ENCODE assay signal across 2 cellular contexts in the genomic region with DNA sequence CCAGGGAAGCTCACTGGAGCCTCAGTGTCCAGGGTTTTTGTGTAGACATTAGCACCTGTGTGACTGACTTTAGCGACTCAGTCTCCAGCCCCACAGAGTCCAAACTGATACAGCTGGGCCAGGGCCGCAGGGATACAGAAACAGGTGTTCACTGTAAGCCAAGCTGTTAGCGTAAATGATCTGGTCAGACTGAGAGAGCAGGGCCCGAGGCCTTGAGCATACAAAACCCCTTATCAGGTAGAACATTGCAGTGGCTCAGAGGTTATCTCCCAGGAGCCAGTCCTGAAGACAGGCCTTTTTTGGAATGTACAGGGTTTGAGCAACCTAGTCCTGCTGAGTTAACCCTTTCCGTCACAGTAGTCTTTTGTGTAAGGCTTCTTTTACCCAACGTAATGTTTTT.
TF ChIP-seq lines count a peak whose summit lies in the region.

No MANE protein-coding gene starts in this region.

TF ChIP-seq in K562, 482 proteins besides CTCF, POLR2A, EP300 and RAD21 (continued from another document and continues in another):
- TF ChIP-seq NR2F6 (CRISPR knock-in tag; IDR thresholded peaks at IDR 0.05) = no peak
- TF ChIP-seq ETV1 (tag; conservative IDR thresholded peaks at IDR 0.05; ENCODE audit: low read depth) = no peak
- no peak for TF ChIP-seq ZNF212 (CRISPR knock-in tag; IDR thresholded peaks at IDR 0.05)
- TF ChIP-seq, protein P1, sequence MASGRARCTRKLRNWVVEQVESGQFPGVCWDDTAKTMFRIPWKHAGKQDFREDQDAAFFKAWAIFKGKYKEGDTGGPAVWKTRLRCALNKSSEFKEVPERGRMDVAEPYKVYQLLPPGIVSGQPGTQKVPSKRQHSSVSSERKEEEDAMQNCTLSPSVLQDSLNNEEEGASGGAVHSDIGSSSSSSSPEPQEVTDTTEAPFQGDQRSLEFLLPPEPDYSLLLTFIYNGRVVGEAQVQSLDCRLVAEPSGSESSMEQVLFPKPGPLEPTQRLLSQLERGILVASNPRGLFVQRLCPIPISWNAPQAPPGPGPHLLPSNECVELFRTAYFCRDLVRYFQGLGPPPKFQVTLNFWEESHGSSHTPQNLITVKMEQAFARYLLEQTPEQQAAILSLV (tag; IDR thresholded peaks at IDR 0.05) = no peak
- no peak for TF ChIP-seq ZNF717 (CRISPR knock-in tag; IDR thresholded peaks at IDR 0.05)
- peak; percentile 48 for TF ChIP-seq ZFX (CRISPR knock-in tag; IDR thresholded peaks at IDR 0.05)
- TF ChIP-seq GATA2 (CRISPR knock-in tag; IDR thresholded peaks at IDR 0.05) = peak; percentile 67; the same call in 1 of the 2 replicates
- TF ChIP-seq CBFB (CRISPR knock-in tag; IDR thresholded peaks at IDR 0.05) = no peak
- TF ChIP-seq ZNF174 (CRISPR knock-in tag; IDR thresholded peaks at IDR 0.05) = no peak
- peak; percentile 92 for TF ChIP-seq TRIM24 (IDR thresholded peaks at IDR 0.05)
- TF ChIP-seq NCOA1 (IDR thresholded peaks at IDR 0.05; ENCODE audit: low read depth) = no peak
- peak; percentile 48 for TF ChIP-seq SMARCB1 (IDR thresholded peaks at IDR 0.05; ENCODE audit: insufficient read length, low read depth)
- peak; percentile 69 for TF ChIP-seq PML (IDR thresholded peaks at IDR 0.05; ENCODE audit: low read length)
- no peak for TF ChIP-seq ETV5 (CRISPR knock-in tag; IDR thresholded peaks at IDR 0.05; ENCODE audit: low read depth)
- no peak for TF ChIP-seq BRD9 (IDR thresholded peaks at IDR 0.05; ENCODE audit: low read depth, partially characterized antibody)
- no peak for TF ChIP-seq RBM34 (IDR thresholded peaks at IDR 0.05; ENCODE audit: borderline replicate concordance, insufficient read depth, low read length)
- peak; percentile 92 for TF ChIP-seq ARID1B (IDR thresholded peaks at IDR 0.05)
- TF ChIP-seq, protein P2, sequence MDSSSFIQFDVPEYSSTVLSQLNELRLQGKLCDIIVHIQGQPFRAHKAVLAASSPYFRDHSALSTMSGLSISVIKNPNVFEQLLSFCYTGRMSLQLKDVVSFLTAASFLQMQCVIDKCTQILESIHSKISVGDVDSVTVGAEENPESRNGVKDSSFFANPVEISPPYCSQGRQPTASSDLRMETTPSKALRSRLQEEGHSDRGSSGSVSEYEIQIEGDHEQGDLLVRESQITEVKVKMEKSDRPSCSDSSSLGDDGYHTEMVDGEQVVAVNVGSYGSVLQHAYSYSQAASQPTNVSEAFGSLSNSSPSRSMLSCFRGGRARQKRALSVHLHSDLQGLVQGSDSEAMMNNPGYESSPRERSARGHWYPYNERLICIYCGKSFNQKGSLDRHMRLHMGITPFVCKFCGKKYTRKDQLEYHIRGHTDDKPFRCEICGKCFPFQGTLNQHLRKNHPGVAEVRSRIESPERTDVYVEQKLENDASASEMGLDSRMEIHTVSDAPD (CRISPR knock-in tag; IDR thresholded peaks at IDR 0.05) = no peak
- peak; percentile 69 for TF ChIP-seq HMGN3 (IDR thresholded peaks at IDR 0.05; ENCODE audit: borderline replicate concordance, extremely low read depth, insufficient read length, low read depth, low read length)
- TF ChIP-seq, protein P3, sequence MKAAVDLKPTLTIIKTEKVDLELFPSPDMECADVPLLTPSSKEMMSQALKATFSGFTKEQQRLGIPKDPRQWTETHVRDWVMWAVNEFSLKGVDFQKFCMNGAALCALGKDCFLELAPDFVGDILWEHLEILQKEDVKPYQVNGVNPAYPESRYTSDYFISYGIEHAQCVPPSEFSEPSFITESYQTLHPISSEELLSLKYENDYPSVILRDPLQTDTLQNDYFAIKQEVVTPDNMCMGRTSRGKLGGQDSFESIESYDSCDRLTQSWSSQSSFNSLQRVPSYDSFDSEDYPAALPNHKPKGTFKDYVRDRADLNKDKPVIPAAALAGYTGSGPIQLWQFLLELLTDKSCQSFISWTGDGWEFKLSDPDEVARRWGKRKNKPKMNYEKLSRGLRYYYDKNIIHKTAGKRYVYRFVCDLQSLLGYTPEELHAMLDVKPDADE (conservative IDR thresholded peaks at IDR 0.05; ENCODE audit: control insufficient read depth, low read depth, low read length) = no peak
- peak; percentile 31 to 94; a peak in 2 of 4 replicates for TF ChIP-seq SRF (CRISPR knock-in tag; IDR thresholded peaks at IDR 0.05)
- TF ChIP-seq KDM1A (IDR thresholded peaks at IDR 0.05) = 0 out of 4 replicates have a peak, but pooled peaks of 1 of the 2 experiments have one; percentile 38
- no peak for TF ChIP-seq ZZZ3 (IDR thresholded peaks at IDR 0.05)
- TF ChIP-seq HSF4 (CRISPR knock-in tag; IDR thresholded peaks at IDR 0.05; ENCODE audit: borderline replicate concordance) = no peak
- TF ChIP-seq SAFB2 (IDR thresholded peaks at IDR 0.05; ENCODE audit: borderline replicate concordance, low read depth, low read length, severe bottlenecking) = no peak
- TF ChIP-seq, protein P4, sequence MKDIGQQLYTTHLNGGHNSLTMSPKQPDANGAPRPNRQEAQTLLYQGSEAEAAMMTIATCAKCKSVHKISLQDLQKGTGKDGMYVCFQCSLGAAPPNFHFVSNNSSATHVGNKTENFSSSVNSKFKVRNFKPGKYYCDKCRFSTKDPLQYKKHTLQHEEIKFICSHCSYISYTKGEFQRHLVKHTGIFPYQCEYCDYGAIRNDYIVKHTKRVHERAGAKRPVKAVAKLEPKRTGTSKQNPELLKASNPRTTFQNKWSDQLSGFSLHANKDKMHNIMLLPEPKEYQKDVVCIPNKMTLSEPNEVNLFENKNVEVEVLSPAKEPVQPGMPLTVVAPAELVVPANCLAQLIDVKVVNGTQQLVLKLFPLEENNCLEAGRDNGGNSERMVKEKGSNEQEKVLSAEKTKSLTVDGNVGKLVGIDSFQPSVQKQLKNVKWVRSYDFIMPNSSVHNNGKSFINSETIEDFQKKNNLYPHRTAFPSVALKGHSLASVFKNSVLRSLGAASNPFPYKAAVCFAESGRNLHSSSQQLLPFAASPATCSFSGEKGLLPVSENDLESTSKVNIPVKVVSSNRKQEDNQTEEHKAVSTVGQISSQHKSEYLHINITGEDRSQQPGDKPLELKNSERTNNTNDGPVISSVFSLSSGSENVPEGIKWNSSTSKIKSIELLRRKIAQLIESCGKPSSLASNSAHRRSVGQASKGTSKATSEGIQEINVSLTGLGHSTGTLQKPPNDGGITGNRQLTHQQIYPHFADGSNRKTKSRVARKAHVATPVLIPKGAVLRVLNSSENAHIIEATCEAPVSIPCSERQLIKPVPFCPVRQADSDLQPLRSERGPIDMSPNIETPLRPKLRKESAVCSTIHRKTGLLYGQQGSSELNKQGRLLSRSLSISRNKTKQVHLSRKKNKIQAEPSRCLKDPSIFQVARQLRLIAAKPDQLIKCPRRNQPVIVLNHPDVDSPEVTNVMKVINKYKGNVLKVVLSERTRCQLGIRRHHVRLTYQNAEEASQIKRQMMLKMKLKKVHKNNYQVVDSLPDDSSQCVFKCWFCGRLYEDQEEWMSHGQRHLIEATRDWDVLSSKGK (CRISPR knock-in tag; IDR thresholded peaks at IDR 0.05) = no peak
- peak; percentile 82 for TF ChIP-seq SOX6 (IDR thresholded peaks at IDR 0.05)

TF ChIP-seq in GM23338, 12 proteins besides CTCF, POLR2A, EP300 and RAD21 (continued from another document):
- TF ChIP-seq, protein P5, sequence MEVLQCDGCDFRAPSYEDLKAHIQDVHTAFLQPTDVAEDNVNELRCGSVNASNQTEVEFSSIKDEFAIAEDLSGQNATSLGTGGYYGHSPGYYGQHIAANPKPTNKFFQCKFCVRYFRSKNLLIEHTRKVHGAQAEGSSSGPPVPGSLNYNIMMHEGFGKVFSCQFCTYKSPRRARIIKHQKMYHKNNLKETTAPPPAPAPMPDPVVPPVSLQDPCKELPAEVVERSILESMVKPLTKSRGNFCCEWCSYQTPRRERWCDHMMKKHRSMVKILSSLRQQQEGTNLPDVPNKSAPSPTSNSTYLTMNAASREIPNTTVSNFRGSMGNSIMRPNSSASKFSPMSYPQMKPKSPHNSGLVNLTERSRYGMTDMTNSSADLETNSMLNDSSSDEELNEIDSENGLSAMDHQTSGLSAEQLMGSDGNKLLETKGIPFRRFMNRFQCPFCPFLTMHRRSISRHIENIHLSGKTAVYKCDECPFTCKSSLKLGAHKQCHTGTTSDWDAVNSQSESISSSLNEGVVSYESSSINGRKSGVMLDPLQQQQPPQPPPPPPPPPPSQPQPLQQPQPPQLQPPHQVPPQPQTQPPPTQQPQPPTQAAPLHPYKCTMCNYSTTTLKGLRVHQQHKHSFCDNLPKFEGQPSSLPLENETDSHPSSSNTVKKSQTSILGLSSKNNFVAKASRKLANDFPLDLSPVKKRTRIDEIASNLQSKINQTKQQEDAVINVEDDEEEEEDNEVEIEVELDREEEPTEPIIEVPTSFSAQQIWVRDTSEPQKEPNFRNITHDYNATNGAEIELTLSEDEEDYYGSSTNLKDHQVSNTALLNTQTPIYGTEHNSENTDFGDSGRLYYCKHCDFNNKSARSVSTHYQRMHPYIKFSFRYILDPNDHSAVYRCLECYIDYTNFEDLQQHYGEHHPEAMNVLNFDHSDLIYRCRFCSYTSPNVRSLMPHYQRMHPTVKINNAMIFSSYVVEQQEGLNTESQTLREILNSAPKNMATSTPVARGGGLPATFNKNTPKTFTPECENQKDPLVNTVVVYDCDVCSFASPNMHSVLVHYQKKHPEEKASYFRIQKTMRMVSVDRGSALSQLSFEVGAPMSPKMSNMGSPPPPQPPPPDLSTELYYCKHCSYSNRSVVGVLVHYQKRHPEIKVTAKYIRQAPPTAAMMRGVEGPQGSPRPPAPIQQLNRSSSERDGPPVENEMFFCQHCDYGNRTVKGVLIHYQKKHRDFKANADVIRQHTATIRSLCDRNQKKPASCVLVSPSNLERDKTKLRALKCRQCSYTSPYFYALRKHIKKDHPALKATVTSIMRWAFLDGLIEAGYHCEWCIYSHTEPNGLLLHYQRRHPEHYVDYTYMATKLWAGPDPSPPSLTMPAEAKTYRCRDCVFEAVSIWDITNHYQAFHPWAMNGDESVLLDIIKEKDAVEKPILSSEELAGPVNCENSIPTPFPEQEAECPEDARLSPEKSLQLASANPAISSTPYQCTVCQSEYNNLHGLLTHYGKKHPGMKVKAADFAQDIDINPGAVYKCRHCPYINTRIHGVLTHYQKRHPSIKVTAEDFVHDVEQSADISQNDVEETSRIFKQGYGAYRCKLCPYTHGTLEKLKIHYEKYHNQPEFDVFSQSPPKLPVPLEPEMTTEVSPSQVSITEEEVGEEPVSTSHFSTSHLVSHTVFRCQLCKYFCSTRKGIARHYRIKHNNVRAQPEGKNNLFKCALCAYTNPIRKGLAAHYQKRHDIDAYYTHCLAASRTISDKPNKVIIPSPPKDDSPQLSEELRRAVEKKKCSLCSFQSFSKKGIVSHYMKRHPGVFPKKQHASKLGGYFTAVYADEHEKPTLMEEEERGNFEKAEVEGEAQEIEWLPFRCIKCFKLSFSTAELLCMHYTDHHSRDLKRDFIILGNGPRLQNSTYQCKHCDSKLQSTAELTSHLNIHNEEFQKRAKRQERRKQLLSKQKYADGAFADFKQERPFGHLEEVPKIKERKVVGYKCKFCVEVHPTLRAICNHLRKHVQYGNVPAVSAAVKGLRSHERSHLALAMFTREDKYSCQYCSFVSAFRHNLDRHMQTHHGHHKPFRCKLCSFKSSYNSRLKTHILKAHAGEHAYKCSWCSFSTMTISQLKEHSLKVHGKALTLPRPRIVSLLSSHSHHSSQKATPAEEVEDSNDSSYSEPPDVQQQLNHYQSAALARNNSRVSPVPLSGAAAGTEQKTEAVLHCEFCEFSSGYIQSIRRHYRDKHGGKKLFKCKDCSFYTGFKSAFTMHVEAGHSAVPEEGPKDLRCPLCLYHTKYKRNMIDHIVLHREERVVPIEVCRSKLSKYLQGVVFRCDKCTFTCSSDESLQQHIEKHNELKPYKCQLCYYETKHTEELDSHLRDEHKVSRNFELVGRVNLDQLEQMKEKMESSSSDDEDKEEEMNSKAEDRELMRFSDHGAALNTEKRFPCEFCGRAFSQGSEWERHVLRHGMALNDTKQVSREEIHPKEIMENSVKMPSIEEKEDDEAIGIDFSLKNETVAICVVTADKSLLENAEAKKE (CRISPR knock-in tag; IDR thresholded peaks at IDR 0.05) = no peak
